19 cellular contexts compared by ENCODE assay signal in genomic region chr6:139415365-139415764, GRCh38. TPM values are rescaled to one million over a fixed set of nuclear protein-coding genes. Genes with fewer than 3 reads are reported as not detected.
DNase-seq lines count a peak whose midpoint lies in the region; ATAC-seq, FAIRE-seq and TF ChIP-seq lines count a peak whose summit lies in the region.
"Had no signal": no experiment of that assay in that cellular context is flagged by ENCODE, and none has a peak within 500 bp of the region (broad histone marks: within the 10 kb centered on the region; RNA-seq: fewer than 3 reads in every experiment).

No MANE protein-coding gene starts in this region.

- H3K27me3 ChIP-seq in K562 (ENCODE audit: control insufficient read depth in 2 of 2, insufficient read depth in 2 of 2, low read length in 2 of 2): no peaks in the 10 kb centered on the region

- H3K27me3 Mint-ChIP-seq in neural crest cell (ENCODE audit: low read depth): no peaks in the 10 kb centered on the region
- H3K27me3 Mint-ChIP-seq in effector memory CD8-positive, alpha-beta T cell: peaks cover 0 to 11% of the 10 kb centered on the region in 2 donors

- FAIRE-seq in K562 (lab: Jason Lieb, UNC): no peak
- FAIRE-seq: GM12891, GM18507, GM19239 had no signal

- ATAC-seq in K562 (peak; percentile 68), HG03442 (IDR thresholded peaks at IDR 0.05; ENCODE audit: unreplicated experiment) (no peak)
- no peak for ATAC-seq in effector memory CD8-positive, alpha-beta T cell (replicated peaks)
- ATAC-seq: GM23338, HCT116 had no signal

- H3K4me1 Mint-ChIP-seq in neural crest cell: peaks cover 23% of the 10 kb centered on the region
- peaks cover 0 to 1% of the 10 kb centered on the region in 2 donors for H3K4me1 Mint-ChIP-seq in effector memory CD8-positive, alpha-beta T cell (ENCODE audit: low read depth in 2 of 2)
- H3K4me1 Mint-ChIP-seq: CD4-positive, alpha-beta memory T cell; GM23338 had no signal

- H3K79me2 ChIP-seq in K562 (ENCODE audit: control insufficient read depth, insufficient read depth, low read length): no peaks in the 10 kb centered on the region

- H3K36me3 Mint-ChIP-seq in neural crest cell (ENCODE audit: low read depth): no peaks in the 10 kb centered on the region
- H3K36me3 Mint-ChIP-seq in effector memory CD8-positive, alpha-beta T cell (ENCODE audit: insufficient read depth): no peaks in the 10 kb centered on the region
- H3K36me3 Mint-ChIP-seq: CD4-positive, alpha-beta memory T cell had no signal

- no peaks in the 10 kb centered on the region for H3K9me3 ChIP-seq in HEK293 (ENCODE audit: control insufficient read depth, insufficient read depth, low read depth, low read length)
- no peaks in the 10 kb centered on the region for H3K9me3 ChIP-seq in K562 (replicated peaks; ENCODE audit: control insufficient read depth, insufficient read depth, low read depth, low read length)

- H3K9me1 ChIP-seq in K562 (ENCODE audit: control insufficient read depth, insufficient read depth, low read length): no peaks in the 10 kb centered on the region

- no peaks in the 10 kb centered on the region for H4K20me1 ChIP-seq in K562 (replicated peaks; ENCODE audit: control insufficient read depth, insufficient read depth, low read length)

- H3K4me1 ChIP-seq in HEK293 (ENCODE audit: control insufficient read depth, insufficient read depth, low read length): no peaks in the 10 kb centered on the region; the same call in 1 of the 2 replicates
- peaks cover 4 to 14% of the 10 kb centered on the region in 2 experiments; a peak in 2 of 5 replicates for H3K4me1 ChIP-seq in K562 (replicated peaks in 1 of 2; ENCODE audit: control insufficient read depth in 2 of 2, insufficient read depth in 2 of 2, low read length in 2 of 2)

- no peak for TF ChIP-seq RAD21 in K562 (CRISPR knock-in tag; conservative IDR thresholded peaks at IDR 0.05 in 1 of 2, IDR thresholded peaks at IDR 0.05 in 1 of 2)

- CTCF ChIA-PET in HEK293 (lab: Yijun Ruan, JAX): interaction anchor here (1.1 kb wide), 1 partner anchor 138 kb away, joined by 3 read pairs; no protein-coding TSS in a partner anchor
- CTCF ChIA-PET in K562 (lab: Yijun Ruan, JAX; ENCODE audit: low intra/inter-chr PET ratio): no interaction called here

- no TSS peak for BruUV-seq in K562 (replicated peaks; lab: Mats Ljungman, UMichigan)

- DNase-seq in K562 (ENCODE audit: extremely low read depth in 1 of 4, low spot score in 3 of 4) (peak in 1 of 4 experiments; percentile 31), neural crest cell (ENCODE audit: low read depth, low spot score) (no peak), glomerular visceral epithelial cell (ENCODE audit: extremely low spot score) (no peak)
- no peak for DNase-seq in effector memory CD8-positive, alpha-beta T cell
- DNase-seq: C1 segment of cervical spinal cord; Calu3; CD4-positive, alpha-beta memory T cell; COR-L47; DMS79 treated with DMSO at 0.1 percent for 48 hours; GF-D8; H9; HFFc6 had no signal

- in situ Hi-C loops in K562 (cut with MboI): no loop called here

- POLR2A ChIA-PET in HEK293 (lab: Yijun Ruan, JAX): no interaction called here
- POLR2A ChIA-PET in K562 (lab: Yijun Ruan, JAX): interaction anchor here (0.6 to 1.5 kb wide), 2 partner anchors 11 to 75 kb away, joined by 3 to 6 read pairs; no protein-coding TSS in a partner anchor

- no peaks in the 10 kb centered on the region for H3K36me3 ChIP-seq in HEK293 (ENCODE audit: control insufficient read depth in 2 of 2, insufficient read depth in 1 of 2, low read length in 2 of 2)
- no peaks in the 10 kb centered on the region for H3K36me3 ChIP-seq in K562 (ENCODE audit: control insufficient read depth, insufficient read depth, low read length)

- TF ChIP-seq CTCF in HEK293 (tag by site-specific recombination; IDR thresholded peaks at IDR 0.05) (no peak), K562 (IDR thresholded peaks at IDR 0.05 in 2 of 3, conservative IDR thresholded peaks at IDR 0.05 in 1 of 3; ENCODE audit: insufficient read depth in 2 of 3, low read depth in 1 of 3, low read length in 3 of 3) (no peak), neural crest cell (conservative IDR thresholded peaks at IDR 0.05) (no peak)

- intact Hi-C loops in K562 (cut with micrococcal nuclease): no loop called here

- H3K4me3 ChIP-seq in HEK293 (ENCODE audit: low read depth, low read length) (no peak overlapping the region), K562 (no peak overlapping the region)
- H3K4me3 ChIP-seq: GM23338 had no signal

- H3K27ac ChIP-seq in HEK293 (ENCODE audit: extremely low read depth, low read depth, low read length) (no peak overlapping the region), K562 (ENCODE audit: extremely low read depth, low read depth, low read length) (no peak overlapping the region)

- TF ChIP-seq POLR2A in K562 (conservative IDR thresholded peaks at IDR 0.05): no peak

- H3K27ac Mint-ChIP-seq in neural crest cell (ENCODE audit: unreplicated experiment): peak overlapping the region; percentile 54
- no peak overlapping the region for H3K27ac Mint-ChIP-seq in effector memory CD8-positive, alpha-beta T cell
- H3K27ac Mint-ChIP-seq: CD4-positive, alpha-beta memory T cell; GM23338; H9 had no signal

- peak overlapping the region; percentile 74 for H2AFZ ChIP-seq in K562 (ENCODE audit: low read depth, low read length)
- H2AFZ ChIP-seq: GM23338 had no signal

- no peak for TF ChIP-seq EP300 in K562 (IDR thresholded peaks at IDR 0.05; ENCODE audit: low read length)

- H3K9me3 Mint-ChIP-seq in neural crest cell: peaks cover 2% of the 10 kb centered on the region
- no peaks in the 10 kb centered on the region for H3K9me3 Mint-ChIP-seq in effector memory CD8-positive, alpha-beta T cell
- H3K9me3 Mint-ChIP-seq: GM23338, H9, HFFc6 had no signal

- no peak overlapping the region for H3K4me3 Mint-ChIP-seq in neural crest cell
- no peak overlapping the region for H3K4me3 Mint-ChIP-seq in effector memory CD8-positive, alpha-beta T cell
- H3K4me3 Mint-ChIP-seq: CD4-positive, alpha-beta memory T cell; GM23338; H9; HFFc6 had no signal

- H3K4me2 ChIP-seq in K562 (ENCODE audit: insufficient read depth, low read length): no peak overlapping the region
- H3K4me2 ChIP-seq: GM23338 had no signal

- no peak overlapping the region for H3K9ac ChIP-seq in K562 (ENCODE audit: insufficient read depth in 1 of 2, low read depth in 2 of 2, low read length in 2 of 2)

- 35% methylated on average over 3 of the region's 3 CpGs for WGBS in K562 (ENCODE audit: insufficient coverage, low coverage, missing lambda C conversion rate)

TF ChIP-seq in HEK293, 187 proteins besides CTCF, POLR2A, EP300 and RAD21:
- TF ChIP-seq ZBTB17 (tag by site-specific recombination; IDR thresholded peaks at IDR 0.05) (peak; percentile 38; the same call in 1 of the 2 replicates), ZNF837 (tag by site-specific recombination; IDR thresholded peaks at IDR 0.05) (no peak)

TF ChIP-seq in K562, 482 proteins besides CTCF, POLR2A, EP300 and RAD21 (continues in another document):
- no peak for TF ChIP-seq BRF1 (IDR thresholded peaks at IDR 0.05; ENCODE audit: borderline replicate concordance, extremely low read depth, insufficient read length)
- TF ChIP-seq ZBTB17 (CRISPR knock-in tag; IDR thresholded peaks at IDR 0.05): peak; percentile 97
- peak in 1 of 2 experiments; percentile 97; a peak in 2 of 4 replicates for TF ChIP-seq MLLT1 (IDR thresholded peaks at IDR 0.05)

RNA-seq across cellular contexts. Expression of gene CITED2, which starts 40.9 kb away (rescaled TPM):
- 15.3 and 17.8 TPM in 2 replicates for total RNA-seq in K562 (2011; cell fraction: chromatin; rRNA removed; ENCODE audit: low replicate concordance)
- total RNA-seq in K562 (2011; cell fraction: nucleolus; rRNA removed): 22.8 and 25.8 TPM in 2 replicates
- 18.8 and 19.2 TPM in 2 replicates for total RNA-seq in K562 (2011; cell fraction: nucleoplasm; rRNA removed)
- total RNA-seq in K562 (2014; rRNA removed) (56.6 and 80.0 TPM in 2 replicates), K562 (2014; rRNA removed; fragmentation: Illumina TruSeq; extraction: Trizol) (15.3 and 18.2 TPM in 2 replicates), K562 (2015; rRNA removed; fragmentation: Illumina TruSeq; extraction: Trizol) (12.0 and 13.5 TPM in 2 replicates), K562 (2021) (80.9 and 86.1 TPM in 2 replicates), neural crest cell (122 and 126 TPM in 2 replicates)
- polyA plus RNA-seq in K562 (2011; rRNA removed) (17.5 and 44.7 TPM in 2 replicates), K562 (2014; fragmentation: Illumina TruSeq; extraction: Trizol) (43.4 and 44.8 TPM in 2 replicates), K562 (2014; fragmentation: Nextera tagmentation; extraction: Ambion mirVana) (under 1 TPM; 0.21 to 0.43 TPM), K562 (2014; rRNA removed) (34.2 and 34.8 TPM in 2 replicates)
- 24.9 and 64.7 TPM in 2 replicates for polyA plus RNA-seq in K562 (2011; cell fraction: cytosol; rRNA removed)
- 35.6 and 45.1 TPM in 2 replicates for polyA plus RNA-seq in K562 (2011; cell fraction: nucleus; rRNA removed)
- 30.8 and 32.8 TPM in 2 replicates for polyA plus RNA-seq in K562 (2012)
- polyA minus RNA-seq in K562 (2011; rRNA and poly(A)+ RNA removed): 8.4 and 17.5 TPM in 2 replicates
- 22.9 and 45.5 TPM in 2 replicates for polyA minus RNA-seq in K562 (2011; cell fraction: cytosol; rRNA and poly(A)+ RNA removed)
- 19.1 and 55.8 TPM in 2 replicates for polyA minus RNA-seq in K562 (2011; cell fraction: nucleus; rRNA and poly(A)+ RNA removed)

Comparison
In these comparisons a context has a peak if more than half of its experiments do, and no peak if none do; other contexts are left out.
1. Of the 44 proteins assayed by ChIP-seq in both K562 and HEK293: peak only in K562: none; only in HEK293: none; in both: ZBTB17; in neither: 43.